28 cellular contexts compared by ENCODE assay signal in the genomic region with DNA sequence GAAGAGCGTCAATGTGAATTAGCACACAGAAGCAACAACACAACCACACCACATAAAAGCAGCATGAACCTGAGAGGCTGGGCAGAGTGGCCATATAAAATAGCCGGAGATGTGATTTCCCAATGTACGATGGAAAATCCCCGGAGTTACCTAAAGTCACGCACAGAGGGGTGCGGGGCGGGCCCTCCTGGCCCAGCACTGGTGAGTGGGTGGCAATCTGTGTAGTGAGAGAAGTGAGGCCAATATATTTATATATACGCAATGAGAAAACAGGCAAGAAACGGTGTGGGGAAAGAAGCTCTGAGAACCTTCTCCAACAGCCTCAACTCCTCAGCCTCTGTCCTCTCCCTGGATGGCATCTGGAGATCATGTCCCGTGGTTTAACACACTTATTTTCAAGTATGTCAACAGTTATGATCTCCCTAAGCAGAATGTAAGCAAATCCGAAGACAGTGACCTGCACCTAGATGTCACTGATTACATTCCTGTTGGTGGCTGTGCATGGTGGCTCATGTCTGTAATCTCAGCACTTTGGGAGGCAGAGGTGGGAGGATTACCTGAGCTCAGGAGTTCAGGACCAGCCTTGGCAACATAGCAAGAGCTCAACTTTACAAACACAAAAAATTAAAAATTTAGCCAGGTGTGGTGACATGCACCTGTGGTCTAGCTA. TPM values are rescaled to one million over a fixed set of nuclear protein-coding genes. Genes with fewer than 3 reads are reported as not detected.
"Had no signal": no experiment of that assay in that cellular context is flagged by ENCODE, and none has a peak within 500 bp of the region (broad histone marks: within the 10 kb centered on the region; RNA-seq: fewer than 3 reads in every experiment).

No MANE protein-coding gene starts in this region.

- H3K4me1 Mint-ChIP-seq: stimulated activated memory B cell treated with anti-CD40 and anti-IgM and Interleukin-4, amounts not matched to agents 10 μg/mL and 1 μg/mL and 100 μg/mL, for 72 hours had no signal

- H3K4me1 ChIP-seq: heart right ventricle, parathyroid adenoma, psoas muscle, right lobe of liver, spleen, tibial nerve, vagina had no signal

- H3K27ac Mint-ChIP-seq: natural killer cell treated with Interleukin-12 subunit alpha and Interleukin-12 subunit beta and Interleukin-15 and Interleukin-18, amount 100 ng/mL, for 72 hours; stimulated activated memory B cell treated with anti-CD40 and anti-IgM and Interleukin-4, amounts not matched to agents 10 μg/mL and 1 μg/mL and 100 μg/mL, for 72 hours; stimulated activated naive CD8-positive, alpha-beta T cell treated with anti-CD3 and anti-CD28 coated beads, Interleukin-15, Interleukin-2, amounts not matched to agents 100 ng/mL and 50 ng/mL, for 24 hours had no signal

- FAIRE-seq: endometrium, keratinocyte had no signal

- ATAC-seq: esophagus mucosa; gastrocnemius medialis; heart right ventricle; left cardiac atrium; left ventricle myocardium superior; natural killer cell treated with Interleukin-12 subunit alpha and Interleukin-12 subunit beta and Interleukin-15 and Interleukin-18, amount 100 ng/mL, for 72 hours; psoas muscle; right lobe of liver; stimulated activated memory B cell treated with anti-CD40 and anti-IgM and Interleukin-4, amounts not matched to agents 10 μg/mL and 1 μg/mL and 100 μg/mL, for 72 hours had no signal

- DNase-seq: cortex of kidney; effector memory CD4-positive, alpha-beta T cell; gastrocnemius medialis; heart right ventricle; hypothalamus; left cardiac atrium; left ventricle myocardium superior; mesenchymal stem cell; midbrain; occipital lobe; psoas muscle; retina; right lobe of liver; spleen; stimulated activated CD4-positive, alpha-beta T cell treated with anti-CD3 and anti-CD28 coated beads, Interleukin-15, amount 100 ng/mL, for 24 hours; stimulated activated CD4-positive, alpha-beta T cell treated with anti-CD3 and anti-CD28 coated beads, Interleukin-1b, Interleukin-23, amount 100 ng/mL, for 48 hours; stimulated activated CD4-positive, alpha-beta T cell treated with anti-CD3 and anti-CD28 coated beads, Interleukin-4, amount 100 ng/mL, for 24 hours had no signal

- H3K4me3 Mint-ChIP-seq: natural killer cell treated with Interleukin-12 subunit alpha and Interleukin-12 subunit beta and Interleukin-15 and Interleukin-18, amount 100 ng/mL, for 72 hours; stimulated activated memory B cell treated with anti-CD40 and anti-IgM and Interleukin-4, amounts not matched to agents 10 μg/mL and 1 μg/mL and 100 μg/mL, for 72 hours; stimulated activated naive CD8-positive, alpha-beta T cell treated with anti-CD3 and anti-CD28 coated beads, Interleukin-15, Interleukin-2, amounts not matched to agents 100 ng/mL and 50 ng/mL, for 24 hours had no signal

- H3K36me3 Mint-ChIP-seq: natural killer cell treated with Interleukin-12 subunit alpha and Interleukin-12 subunit beta and Interleukin-15 and Interleukin-18, amount 100 ng/mL, for 72 hours; stimulated activated memory B cell treated with anti-CD40 and anti-IgM and Interleukin-4, amounts not matched to agents 10 μg/mL and 1 μg/mL and 100 μg/mL, for 72 hours had no signal

- H3K9me3 ChIP-seq: gastrocnemius medialis, psoas muscle, right lobe of liver, spleen, vagina had no signal

- H3K27me3 ChIP-seq: gastrocnemius medialis, right lobe of liver, spleen, tibial nerve, vagina had no signal

- H3K4me3 ChIP-seq: gastrocnemius medialis, heart right ventricle, lung, psoas muscle, right lobe of liver, spleen, tibial nerve, vagina had no signal

- H3K36me3 ChIP-seq: gastrocnemius medialis, heart right ventricle, right lobe of liver, spleen, tibial nerve, vagina had no signal

- H3K9me3 Mint-ChIP-seq: natural killer cell treated with Interleukin-12 subunit alpha and Interleukin-12 subunit beta and Interleukin-15 and Interleukin-18, amount 100 ng/mL, for 72 hours; stimulated activated naive CD8-positive, alpha-beta T cell treated with anti-CD3 and anti-CD28 coated beads, Interleukin-15, Interleukin-2, amounts not matched to agents 100 ng/mL and 50 ng/mL, for 24 hours had no signal

- H3K27ac ChIP-seq: gastrocnemius medialis, heart right ventricle, parathyroid adenoma, psoas muscle, right lobe of liver, spleen, tibial nerve, vagina had no signal

RNA-seq across cellular contexts. Expression of a gene that starts 41.6 kb away (rescaled TPM):
- total RNA-seq: fibroblast of villous mesenchyme had no signal
